22 cellular contexts compared by ENCODE assay signal in the genomic region with DNA sequence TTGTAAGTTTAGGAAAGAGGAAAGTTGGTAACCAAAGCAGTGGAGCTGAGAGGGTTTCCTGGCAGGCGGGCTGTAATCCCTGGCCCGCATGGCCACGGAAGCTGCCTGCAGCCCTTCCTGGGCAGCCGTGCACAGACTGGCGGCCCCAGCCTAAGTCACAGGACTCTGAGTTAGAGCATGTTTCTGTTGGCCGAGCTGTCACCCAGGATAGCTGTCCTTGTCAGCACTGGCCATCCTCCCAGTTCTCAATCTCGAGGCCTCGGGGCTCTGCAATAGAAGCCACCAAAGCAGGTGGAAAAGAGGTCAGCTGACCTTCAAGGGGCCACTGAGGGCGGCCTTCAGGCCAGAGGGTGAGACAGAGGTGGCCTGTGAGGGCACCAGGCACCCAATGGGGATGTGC. TPM values are rescaled to one million over a fixed set of nuclear protein-coding genes. Genes with fewer than 3 reads are reported as not detected.
DNase-seq lines count a peak whose midpoint lies in the region; ATAC-seq, FAIRE-seq and TF ChIP-seq lines count a peak whose summit lies in the region.
"Had no signal": no experiment of that assay in that cellular context is flagged by ENCODE, and none has a peak within 500 bp of the region (broad histone marks: within the 10 kb centered on the region; RNA-seq: fewer than 3 reads in every experiment).

No MANE protein-coding gene starts in this region.

- no peaks in the 10 kb centered on the region for H3K4me1 ChIP-seq in endothelial cell of umbilical vein (ENCODE audit: control insufficient read depth, extremely low read depth, insufficient read depth, low read length)

- no TSS peak for BruUV-seq in endothelial cell of umbilical vein (replicated peaks; lab: Mats Ljungman, UMichigan)

- intact Hi-C loops in endothelial cell of umbilical vein (cut with micrococcal nuclease) = no loop called here
- intact Hi-C loops in left ventricle myocardium superior (cut with micrococcal nuclease) = no loop called here
- intact Hi-C loops in posterior vena cava (cut with DNase I) = loop anchor here in 1 of 2 donors (5.0 kb wide), 1 partner anchor 313 kb away; no protein-coding TSS in a partner anchor

- no peaks in the 10 kb centered on the region for H3K27me3 ChIP-seq in endothelial cell of umbilical vein (ENCODE audit: control insufficient read depth in 2 of 2, insufficient read depth in 2 of 2, low read length in 2 of 2)

- DNase-seq in endothelial cell of umbilical vein (ENCODE audit: low read depth, low spot score) = peak; percentile 3
- peak; percentile 40 for DNase-seq in left ventricle myocardium superior
- peak; percentile 77 for DNase-seq in posterior vena cava (ENCODE audit: low spot score)
- DNase-seq in NCI-H2081 treated with DMSO at 0.1 percent for 48 hours (lab: John Stamatoyannopoulos, UW) = no peak
- no peak for DNase-seq in activated T-cell treated with anti-CD3 and anti-CD28 coated beads, Interleukin-2, amount 50 U/mL, for 1 hour
- DNase-seq: ACHN, AML-193, COR-L47, GF-D8, GOT3, KG1, NCI-H1417 treated with DMSO at 0.1 percent for 48 hours, NCI-H2029, NCI-H748 treated with DMSO at 0.1 percent for 48 hours had no signal

- peak overlapping the region; percentile 78 for H3K27ac ChIP-seq in VCaP
- no peak overlapping the region for H3K27ac ChIP-seq in endothelial cell of umbilical vein (ENCODE audit: insufficient read depth, low read depth, low read length)

- no peak for TF ChIP-seq POLR2A in endothelial cell of umbilical vein (IDR thresholded peaks at IDR 0.05; ENCODE audit: low read depth, low read length)

- no peak overlapping the region for H3K4me2 ChIP-seq in endothelial cell of umbilical vein (ENCODE audit: insufficient read depth, low read length)

- no peak for FAIRE-seq in endothelial cell of umbilical vein (lab: Jason Lieb, UNC)
- FAIRE-seq: GM12891 had no signal

- H2AFZ ChIP-seq in endothelial cell of umbilical vein (ENCODE audit: low read depth, low read length) = no peak overlapping the region

- no peaks in the 10 kb centered on the region for H3K79me2 ChIP-seq in endothelial cell of umbilical vein (ENCODE audit: control insufficient read depth, insufficient read depth, low read length)

- no peak for TF ChIP-seq CTCF in VCaP (conservative IDR thresholded peaks at IDR 0.05)
- no peak for TF ChIP-seq CTCF in endothelial cell of umbilical vein (IDR thresholded peaks at IDR 0.05; ENCODE audit: extremely low read depth in 1 of 2, insufficient read depth in 1 of 2, low read depth in 1 of 2, low read length in 2 of 2)

- dilution Hi-C loops in endothelial cell of umbilical vein (cut with MboI; ENCODE audit: extremely low pct_ligation_motif_present, low sequenced_read_pairs) = no loop called here

- CTCF ChIA-PET in endothelial cell of umbilical vein (lab: Charles Lee) = no interaction called here

- H3K9ac ChIP-seq in endothelial cell of umbilical vein (replicated peaks; ENCODE audit: extremely low read depth, insufficient read depth, low read length) = no peak overlapping the region

- POLR2A ChIA-PET in endothelial cell of umbilical vein (lab: Charles Lee) = no interaction called here

- no peaks in the 10 kb centered on the region for H3K9me3 ChIP-seq in endothelial cell of umbilical vein (replicated peaks; ENCODE audit: control insufficient read depth, insufficient read depth, low read length)

- no peak overlapping the region for H3K4me3 ChIP-seq in endothelial cell of umbilical vein (replicated peaks in 1 of 3; ENCODE audit: insufficient read depth in 1 of 3, low read depth in 1 of 3, low read length in 3 of 3)

- no peaks in the 10 kb centered on the region for H4K20me1 ChIP-seq in endothelial cell of umbilical vein (replicated peaks; ENCODE audit: control insufficient read depth, extremely low read depth, insufficient read depth, low read length)

- ATAC-seq in left ventricle myocardium superior (peak; percentile 74), GM21423 (IDR thresholded peaks at IDR 0.05; ENCODE audit: unreplicated experiment) (no peak), HG03432 (IDR thresholded peaks at IDR 0.05; ENCODE audit: unreplicated experiment) (no peak)

- H3K36me3 ChIP-seq in endothelial cell of umbilical vein (ENCODE audit: control insufficient read depth in 2 of 2, extremely low read depth in 1 of 2, insufficient read depth in 2 of 2, low read length in 2 of 2) = no peaks in the 10 kb centered on the region

- no peaks in the 10 kb centered on the region for H3K9me1 ChIP-seq in endothelial cell of umbilical vein (replicated peaks; ENCODE audit: control insufficient read depth, extremely low read depth, insufficient read depth, low read length)

TF ChIP-seq in endothelial cell of umbilical vein, 7 proteins besides CTCF, POLR2A, EP300 and RAD21:
- TF ChIP-seq MAX (IDR thresholded peaks at IDR 0.05; ENCODE audit: insufficient read depth, insufficient read length) = no peak
- no peak for TF ChIP-seq GATA2 (IDR thresholded peaks at IDR 0.05; ENCODE audit: insufficient read depth, insufficient read length, low read depth, low read length)
- TF ChIP-seq EZH2 (IDR thresholded peaks at IDR 0.05; ENCODE audit: borderline replicate concordance, low read depth, low read length, severe bottlenecking) = no peak
- TF ChIP-seq JUN (IDR thresholded peaks at IDR 0.05; ENCODE audit: borderline replicate concordance, insufficient read depth, insufficient read length, low read depth) = no peak
- no peak for TF ChIP-seq POLR2AphosphoS5 (IDR thresholded peaks at IDR 0.05; ENCODE audit: insufficient read depth, low read depth, low read length)
- no peak for TF ChIP-seq MYC (IDR thresholded peaks at IDR 0.05; ENCODE audit: low read depth, low read length)
- TF ChIP-seq FOS (IDR thresholded peaks at IDR 0.05; ENCODE audit: borderline replicate concordance, insufficient read depth, low read length) = no peak

RNA-seq across cellular contexts. Expression of gene PNMA6E, which starts 20.5 kb away (rescaled TPM):
- not detected in 2 replicates for total RNA-seq in endothelial cell of umbilical vein
- polyA plus RNA-seq in endothelial cell of umbilical vein = not detected in 2 replicates
- polyA plus RNA-seq in endothelial cell of umbilical vein (2011; cell fraction: cytosol; rRNA removed) = not detected in 2 replicates
- not detected in 2 replicates for polyA plus RNA-seq in endothelial cell of umbilical vein (2011; cell fraction: nucleus; rRNA removed)
- not detected in 2 replicates for polyA plus RNA-seq in endothelial cell of umbilical vein (2012)
- polyA minus RNA-seq in endothelial cell of umbilical vein = not detected in 2 replicates
- polyA minus RNA-seq in endothelial cell of umbilical vein (2011; cell fraction: cytosol; rRNA and poly(A)+ RNA removed) = not detected
- not detected in 2 replicates for polyA minus RNA-seq in endothelial cell of umbilical vein (2011; cell fraction: nucleus; rRNA and poly(A)+ RNA removed)
- total RNA-seq in left ventricle myocardium superior = not detected
- not detected for total RNA-seq in posterior vena cava
- total RNA-seq: Daoy, NCI-H460, RPMI7951 had no signal
- polyA plus RNA-seq: CD14-positive monocyte had no signal

RNA-seq across cellular contexts. Expression of gene ZFP92, which starts 30.6 kb away (rescaled TPM):
- total RNA-seq in endothelial cell of umbilical vein (1.2 TPM in 2 replicates), left ventricle myocardium superior (0.57 TPM), posterior vena cava (under 1 TPM; 0.65 to 0.90 TPM)
- polyA plus RNA-seq in endothelial cell of umbilical vein = 0.36 and 0.43 TPM in 2 replicates
- 0.26 and 0.37 TPM in 2 replicates for polyA plus RNA-seq in endothelial cell of umbilical vein (2011; cell fraction: cytosol; rRNA removed)
- polyA plus RNA-seq in endothelial cell of umbilical vein (2011; cell fraction: nucleus; rRNA removed) = 0.94 and 1.0 TPM in 2 replicates
- 1.4 and 1.8 TPM in 2 replicates for polyA plus RNA-seq in endothelial cell of umbilical vein (2012)
- polyA minus RNA-seq in endothelial cell of umbilical vein = 0.56 and 0.96 TPM in 2 replicates
- not detected for polyA minus RNA-seq in endothelial cell of umbilical vein (2011; cell fraction: cytosol; rRNA and poly(A)+ RNA removed)
- polyA minus RNA-seq in endothelial cell of umbilical vein (2011; cell fraction: nucleus; rRNA and poly(A)+ RNA removed) = 0.82 TPM in 2 replicates
- total RNA-seq: RPMI7951 had no signal

RNA-seq across cellular contexts. Expression of gene ZNF275, which starts 46.7 kb away (rescaled TPM):
- total RNA-seq in endothelial cell of umbilical vein (8.5 and 11.0 TPM in 2 replicates), left ventricle myocardium superior (6.1 TPM), posterior vena cava (10 to 100 TPM in 1 of 2 donors, 1 to 10 TPM in 1; 9.9 to 10.8 TPM)
- 9.7 and 10.3 TPM in 2 replicates for polyA plus RNA-seq in endothelial cell of umbilical vein
- polyA plus RNA-seq in endothelial cell of umbilical vein (2011; cell fraction: cytosol; rRNA removed) = 6.1 TPM in 2 replicates
- 15.9 and 16.5 TPM in 2 replicates for polyA plus RNA-seq in endothelial cell of umbilical vein (2011; cell fraction: nucleus; rRNA removed)
- polyA plus RNA-seq in endothelial cell of umbilical vein (2012) = 6.4 and 8.3 TPM in 2 replicates
- 15.1 and 16.6 TPM in 2 replicates for polyA minus RNA-seq in endothelial cell of umbilical vein
- 3.9 TPM for polyA minus RNA-seq in endothelial cell of umbilical vein (2011; cell fraction: cytosol; rRNA and poly(A)+ RNA removed)
- polyA minus RNA-seq in endothelial cell of umbilical vein (2011; cell fraction: nucleus; rRNA and poly(A)+ RNA removed) = 8.3 and 10.0 TPM in 2 replicates

RNA-seq across cellular contexts. Expression of gene PNMA6F, which starts 59.1 kb away (rescaled TPM):
- total RNA-seq in endothelial cell of umbilical vein = not detected in 2 replicates
- polyA plus RNA-seq in endothelial cell of umbilical vein = not detected in 2 replicates
- polyA plus RNA-seq in endothelial cell of umbilical vein (2011; cell fraction: cytosol; rRNA removed) = not detected in 2 replicates
- polyA plus RNA-seq in endothelial cell of umbilical vein (2011; cell fraction: nucleus; rRNA removed) = not detected in 2 replicates
- not detected in 2 replicates for polyA plus RNA-seq in endothelial cell of umbilical vein (2012)
- not detected in 2 replicates for polyA minus RNA-seq in endothelial cell of umbilical vein
- polyA minus RNA-seq in endothelial cell of umbilical vein (2011; cell fraction: cytosol; rRNA and poly(A)+ RNA removed) = not detected
- not detected in 2 replicates for polyA minus RNA-seq in endothelial cell of umbilical vein (2011; cell fraction: nucleus; rRNA and poly(A)+ RNA removed)
- not detected for total RNA-seq in left ventricle myocardium superior
- not detected for total RNA-seq in posterior vena cava
- total RNA-seq: Daoy, NCI-H460, RPMI7951 had no signal
- polyA plus RNA-seq: CD14-positive monocyte had no signal

Comparison
In these comparisons a context has a peak if more than half of its experiments do, and no peak if none do; other contexts are left out.
1. DNase-seq: peak in endothelial cell of umbilical vein (single experiment), left ventricle myocardium superior (single experiment) and posterior vena cava (single experiment); none in NCI-H2081 treated with DMSO at 0.1 percent for 48 hours (single experiment) and activated T-cell treated with anti-CD3 and anti-CD28 coated beads, Interleukin-2, amount 50 U/mL, for 1 hour (single experiment).